In the genomic region with DNA sequence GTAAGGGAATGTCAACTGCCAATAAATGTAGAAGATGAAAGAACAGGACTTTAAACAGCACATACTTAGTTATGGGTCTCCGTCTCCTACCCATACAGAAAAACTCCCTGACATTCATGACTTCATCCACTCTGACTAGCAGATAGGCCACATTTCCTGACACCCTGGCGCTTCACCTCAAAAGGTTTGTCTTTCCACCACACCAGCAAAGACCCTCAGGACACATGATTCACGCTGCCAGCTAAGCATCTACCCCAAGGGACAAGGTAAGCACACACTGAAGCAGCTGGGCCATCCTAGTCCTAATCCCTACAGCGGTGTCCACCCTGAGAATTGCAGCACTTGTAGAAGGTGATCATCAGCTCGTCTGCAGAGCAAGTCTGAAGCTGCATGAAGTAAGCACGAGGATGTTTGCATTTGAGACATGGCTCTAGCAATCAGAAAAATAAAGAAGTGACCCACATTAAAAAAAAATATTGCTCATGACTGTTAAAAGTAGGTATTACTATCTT, we compare ENCODE assay signal across 3 cellular contexts. TPM values are rescaled to one million over a fixed set of nuclear protein-coding genes. Genes with fewer than 3 reads are reported as not detected.
"Had no signal": no experiment of that assay in that cellular context is flagged by ENCODE, and none has a peak within 500 bp of the region (broad histone marks: within the 10 kb centered on the region; RNA-seq: fewer than 3 reads in every experiment).

No MANE protein-coding gene starts in this region.

RNA-seq across cellular contexts. Expression of gene TUBB8B, which starts 44.5 kb away (rescaled TPM):
- total RNA-seq: HT-29, IMR-90, K562 had no signal
